In genomic region chr2:44137048-44137447, GRCh38 we compare ENCODE assay signal across 1 cellular context.
TF ChIP-seq lines count a peak whose summit lies in the region.

No MANE protein-coding gene starts in this region.

TF ChIP-seq in GM23338, 12 proteins besides CTCF, POLR2A, EP300 and RAD21 (continued from another document):
- no peak for TF ChIP-seq ZNF462 (CRISPR knock-in tag; IDR thresholded peaks at IDR 0.05)
- no peak for TF ChIP-seq JUNB (IDR thresholded peaks at IDR 0.05; ENCODE audit: unreplicated experiment)
- no peak for TF ChIP-seq POLR2AphosphoS5 (IDR thresholded peaks at IDR 0.05; ENCODE audit: low read depth)
